In the genomic region with DNA sequence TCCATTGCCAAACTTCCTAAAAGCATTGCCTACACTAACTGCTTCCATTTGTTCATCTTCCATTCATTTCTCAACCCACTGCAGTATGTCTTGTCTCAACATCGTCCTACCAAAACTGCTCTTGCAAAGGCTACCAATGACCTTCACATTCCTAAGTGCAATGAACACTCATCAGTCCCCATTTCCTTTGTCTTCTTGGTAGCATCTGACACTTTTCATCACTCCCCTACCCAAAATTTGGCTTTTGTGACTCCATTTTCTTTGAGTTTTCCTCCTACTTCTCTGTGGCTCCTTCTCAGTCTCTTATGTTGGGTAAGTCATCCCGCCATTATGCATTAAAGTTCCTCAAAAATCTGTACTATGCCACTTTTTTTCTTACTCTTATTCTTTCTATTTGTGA, we compare ENCODE assay signal across 1 cellular context.
TF ChIP-seq lines count a peak whose summit lies in the region.

No MANE protein-coding gene starts in this region.

TF ChIP-seq in HepG2, 621 proteins besides CTCF, POLR2A, EP300 and RAD21 (continued from another document):
- no peak for TF ChIP-seq ZNF598 (CRISPR knock-in tag; IDR thresholded peaks at IDR 0.05; ENCODE audit: borderline replicate concordance)
- TF ChIP-seq ZBTB10 (CRISPR knock-in tag; IDR thresholded peaks at IDR 0.05; ENCODE audit: borderline replicate concordance) = no peak
- no peak for TF ChIP-seq NCOA2 (CRISPR knock-in tag; IDR thresholded peaks at IDR 0.05)
- TF ChIP-seq ARNT (IDR thresholded peaks at IDR 0.05) = no peak
- TF ChIP-seq CEBPB (IDR thresholded peaks at IDR 0.05; ENCODE audit: borderline replicate concordance, low read depth, low read length) = no peak
- TF ChIP-seq GPN1 (CRISPR knock-in tag; IDR thresholded peaks at IDR 0.05; ENCODE audit: borderline replicate concordance) = no peak
- no peak for TF ChIP-seq NBN (conservative IDR thresholded peaks at IDR 0.05)
- TF ChIP-seq ZMAT3 (CRISPR knock-in tag; conservative IDR thresholded peaks at IDR 0.05) = no peak
- no peak for TF ChIP-seq ZBTB20 (CRISPR knock-in tag; IDR thresholded peaks at IDR 0.05; ENCODE audit: borderline replicate concordance, low read depth)
- TF ChIP-seq KDM5A (IDR thresholded peaks at IDR 0.05; ENCODE audit: borderline replicate concordance, low read length) = no peak
